Comparison of ENCODE assay signal across 10 cellular contexts in the genomic region with DNA sequence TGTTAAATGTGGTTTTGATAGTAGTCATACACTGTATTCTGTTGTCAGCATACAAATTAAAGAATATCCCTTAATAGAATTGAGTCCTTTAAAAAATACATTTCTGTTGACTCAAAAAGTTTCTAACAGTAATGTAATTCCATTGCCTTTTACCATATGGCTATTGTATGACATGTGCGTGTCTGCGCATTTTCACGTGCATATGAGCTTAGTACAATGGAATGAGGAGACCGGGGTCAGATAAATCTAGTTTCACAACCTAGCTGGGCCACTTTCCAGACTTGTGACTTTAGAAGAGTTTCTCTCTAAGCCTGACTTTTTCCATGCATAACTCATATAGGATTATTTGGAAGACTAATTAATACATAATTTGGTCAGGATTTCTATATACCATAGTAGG. TPM values are rescaled to one million over a fixed set of nuclear protein-coding genes. Genes with fewer than 3 reads are reported as not detected.
DNase-seq lines count a peak whose midpoint lies in the region; ATAC-seq and TF ChIP-seq lines count a peak whose summit lies in the region.
"Had no signal": no experiment of that assay in that cellular context is flagged by ENCODE, and none has a peak within 500 bp of the region (broad histone marks: within the 10 kb centered on the region; RNA-seq: fewer than 3 reads in every experiment).

No MANE protein-coding gene starts in this region.

- H3K9me3 Mint-ChIP-seq in CD4-positive, CD25-positive, alpha-beta regulatory T cell: peaks cover 0 to 2% (median 0%) of the 10 kb centered on the region in 7 donors
- H3K9me3 Mint-ChIP-seq in CD14-positive monocyte: no peaks in the 10 kb centered on the region

- intact Hi-C loops in CD14-positive monocyte (cut with micrococcal nuclease): no loop called here

- POLR2A ChIA-PET in RWPE1 (lab: Yijun Ruan, JAX; ENCODE audit: low non-redundant PET): no interaction called here

- no peak for ATAC-seq in CD4-positive, CD25-positive, alpha-beta regulatory T cell (ENCODE audit: low read depth in 2 of 2)
- ATAC-seq in GM21515 (IDR thresholded peaks at IDR 0.05; ENCODE audit: unreplicated experiment): no peak

- no peak overlapping the region for H3K9ac ChIP-seq in rectal smooth muscle tissue (ENCODE audit: low read length)

- TF ChIP-seq CTCF in RWPE1 (conservative IDR thresholded peaks at IDR 0.05; ENCODE audit: low read depth) (no peak), CD14-positive monocyte (IDR thresholded peaks at IDR 0.05) (no peak)

- DNase-seq in CD4-positive, CD25-positive, alpha-beta regulatory T cell: no peak
- DNase-seq in RWPE1 (ENCODE audit: low spot score): peak; percentile 75
- peak; percentile 100 for DNase-seq in fibroblast of peridontal ligament (ENCODE audit: extremely low read depth)
- no peak for DNase-seq in CD14-positive monocyte (ENCODE audit: low spot score)
- DNase-seq in activated naive CD4-positive, alpha-beta T cell treated with anti-CD3 and anti-CD28 coated beads, Interleukin-2, amount 50 U/mL, for 16 hours: no peak
- no peak for DNase-seq in NCI-H2107 treated with DMSO at 0.1 percent for 48 hours (lab: John Stamatoyannopoulos, UW; ENCODE audit: unreplicated experiment)
- DNase-seq: activated naive CD4-positive, alpha-beta T cell; NCI-H774 had no signal

- H3K27ac Mint-ChIP-seq in CD4-positive, CD25-positive, alpha-beta regulatory T cell: peak overlapping the region in 2 of 3 donors; percentile 68 to 79
- no peak overlapping the region for H3K27ac Mint-ChIP-seq in CD14-positive monocyte

- no peaks in the 10 kb centered on the region for H3K9me3 ChIP-seq in CD4-positive, CD25-positive, alpha-beta regulatory T cell (ENCODE audit: control insufficient read depth in 2 of 2, low read length in 2 of 2)

- peak overlapping the region; percentile 22 for H3K4me3 ChIP-seq in CD4-positive, CD25-positive, alpha-beta regulatory T cell (ENCODE audit: low read depth, low read length)
- no peak overlapping the region for H3K4me3 ChIP-seq in rectal smooth muscle tissue (ENCODE audit: low read length)

- H3K27me3 ChIP-seq in CD4-positive, CD25-positive, alpha-beta regulatory T cell (ENCODE audit: control insufficient read depth, insufficient read depth, low read length): no peaks in the 10 kb centered on the region
- H3K27me3 ChIP-seq in rectal smooth muscle tissue (ENCODE audit: control insufficient read depth, insufficient read depth, low read length): no peaks in the 10 kb centered on the region

- H3K4me1 Mint-ChIP-seq in CD4-positive, CD25-positive, alpha-beta regulatory T cell: peaks cover 51 to 88% (median 70%) of the 10 kb centered on the region in 4 donors
- peaks cover 22% of the 10 kb centered on the region for H3K4me1 Mint-ChIP-seq in CD14-positive monocyte

- H3K4me3 Mint-ChIP-seq in CD4-positive, CD25-positive, alpha-beta regulatory T cell: peak overlapping the region in 2 of 4 donors; percentile 33 to 97
- no peak overlapping the region for H3K4me3 Mint-ChIP-seq in CD14-positive monocyte

- peaks cover 39% of the 10 kb centered on the region for H3K36me3 ChIP-seq in CD4-positive, CD25-positive, alpha-beta regulatory T cell (ENCODE audit: control insufficient read depth, insufficient read depth, low read length)
- H3K36me3 ChIP-seq in rectal smooth muscle tissue (ENCODE audit: control insufficient read depth, insufficient read depth, low read length): peaks cover 11% of the 10 kb centered on the region

- H3K4me1 ChIP-seq in CD4-positive, CD25-positive, alpha-beta regulatory T cell (ENCODE audit: control insufficient read depth, insufficient read depth, low read length, poor library complexity, severe bottlenecking): peaks cover 81% of the 10 kb centered on the region
- H3K4me1 ChIP-seq in rectal smooth muscle tissue (ENCODE audit: control insufficient read depth, insufficient read depth, low read length): peaks cover 60% of the 10 kb centered on the region

- CTCF ChIA-PET in RWPE1 (lab: Yijun Ruan, JAX): no interaction called here

- peaks cover 43% of the 10 kb centered on the region for H3K36me3 Mint-ChIP-seq in CD4-positive, CD25-positive, alpha-beta regulatory T cell
- H3K36me3 Mint-ChIP-seq in CD14-positive monocyte: peaks cover 51 to 55% of the 10 kb centered on the region in 2 donors

- no peaks in the 10 kb centered on the region for H3K27me3 Mint-ChIP-seq in CD4-positive, CD25-positive, alpha-beta regulatory T cell
- H3K27me3 Mint-ChIP-seq in CD14-positive monocyte (ENCODE audit: low read depth in 3 of 3): peaks cover 0 to 4% (median 0%) of the 10 kb centered on the region in 3 donors

- H3K27ac ChIP-seq in CD4-positive, CD25-positive, alpha-beta regulatory T cell (ENCODE audit: insufficient read depth, low read length, poor library complexity, severe bottlenecking): peak overlapping the region; percentile 28
- no peak overlapping the region for H3K27ac ChIP-seq in RWPE1
- H3K27ac ChIP-seq in rectal smooth muscle tissue (ENCODE audit: low read depth, low read length): peak overlapping the region; percentile 80

RNA-seq across cellular contexts. Expression of a gene that starts 38.7 kb away (rescaled TPM):
- total RNA-seq in CD4-positive, CD25-positive, alpha-beta regulatory T cell: 75.7 TPM
- 100 to 1,000 TPM in 2 of 4 donors, 10 to 100 TPM in 2; 65.0 to 148 (median 116) TPM for polyA plus RNA-seq in CD4-positive, CD25-positive, alpha-beta regulatory T cell
- polyA plus RNA-seq in CD14-positive monocyte: 10 to 100 TPM; 19.0 to 28.5 TPM

Comparison
In these comparisons a context has a peak if more than half of its experiments do, and no peak if none do; other contexts are left out.
1. DNase-seq: peak in RWPE1 (single experiment) and fibroblast of peridontal ligament (single experiment); none in CD4-positive, CD25-positive, alpha-beta regulatory T cell (0 of 3), CD14-positive monocyte (single experiment), activated naive CD4-positive, alpha-beta T cell treated with anti-CD3 and anti-CD28 coated beads, Interleukin-2, amount 50 U/mL, for 16 hours (single experiment) and NCI-H2107 treated with DMSO at 0.1 percent for 48 hours (single experiment).
2. H3K27ac Mint-ChIP-seq: peak in CD4-positive, CD25-positive, alpha-beta regulatory T cell (2 of 3); none in CD14-positive monocyte (0 of 7).